8 cellular contexts compared by ENCODE assay signal in genomic region chr16:684067-684794, GRCh38. TPM values are rescaled to one million over a fixed set of nuclear protein-coding genes. Genes with fewer than 3 reads are reported as not detected.
DNase-seq lines count a peak whose midpoint lies in the region; ATAC-seq, FAIRE-seq and TF ChIP-seq lines count a peak whose summit lies in the region.

TSS of gene JMJD8 (minus strand) at chr16:684334. CDS start at chr16:684319, 15 bp downstream.

- peak; percentile 66 for ATAC-seq in HG02763 (IDR thresholded peaks at IDR 0.05; ENCODE audit: unreplicated experiment)

- H3K4me1 ChIP-seq in tibial nerve, result peaks cover 0 to 74% (median 42%) of the 10 kb centered on the region in 4 donors

- H3K4me3 ChIP-seq in tibial nerve, result peak within 1 kb of the TSS; percentile 56 to 84 (median 72)

- peak; percentile 85 for TF ChIP-seq EP300 in tibial nerve (IDR thresholded peaks at IDR 0.05)

- no peak within 1 kb of the TSS for H3K27ac ChIP-seq in adipose tissue (ENCODE audit: low read depth, low read length)
- H3K27ac ChIP-seq in tibial nerve, result peak within 1 kb of the TSS; percentile 49 to 84 (median 80)

- no peaks in the 10 kb centered on the region for H3K9me3 ChIP-seq in tibial nerve

- TF ChIP-seq POLR2A in GM12891 (IDR thresholded peaks at IDR 0.05; ENCODE audit: low read depth, low read length) (peak; percentile 88), tibial nerve (IDR thresholded peaks at IDR 0.05) (peak in 1 of 2 donors; percentile 39)

- intact Hi-C loops in cardiac septum (cut with DNase I), result no loop called here

- H3K27me3 ChIP-seq in tibial nerve, result no peaks in the 10 kb centered on the region

- WGBS in adipose tissue, 3 donors, result 1 to 2% (median 2%) methylated on average over 63 to 89 of the region's 91 CpGs
- whole genome bisulfite sequencing in tibial nerve, 2 donors, result 4 to 30% methylated on average over 6 to 73 of the region's 91 CpGs

- peak; percentile 100 for FAIRE-seq in GM12891 (lab: Jason Lieb, UNC)

- peaks cover 0 to 53% (median 15%) of the 10 kb centered on the region in 3 donors for H3K36me3 ChIP-seq in tibial nerve

- peak; percentile 100 for DNase-seq in GM12891 (ENCODE audit: insufficient read length, low spot score)
- peak; percentile 98 for DNase-seq in NCI-H146 (lab: John Stamatoyannopoulos, UW)
- peak; percentile 92 to 97 (median 96) for DNase-seq in T-helper 1 cell
- DNase-seq in cardiac septum (ENCODE audit: low spot score), result peak; percentile 99
- DNase-seq in pons (ENCODE audit: low spot score), result peak; percentile 88
- DNase-seq in tibial nerve (ENCODE audit: low spot score in 2 of 2), result peak; percentile 93 to 95

- TF ChIP-seq CTCF in tibial nerve (IDR thresholded peaks at IDR 0.05), result peak in 1 of 5 experiments; percentile 11

TF ChIP-seq in GM12891, 5 proteins besides CTCF, POLR2A, EP300 and RAD21:
- TF ChIP-seq POU2F2 (IDR thresholded peaks at IDR 0.05; ENCODE audit: low read depth, low read length) (0 out of 2 replicates have a peak, but pooled peaks have one; percentile 33), SPI1 (IDR thresholded peaks at IDR 0.05; ENCODE audit: low read depth, low read length) (no peak), TAF1 (IDR thresholded peaks at IDR 0.05; ENCODE audit: low read depth, low read length) (peak; percentile 86), POLR2AphosphoS5 (IDR thresholded peaks at IDR 0.05; ENCODE audit: low read depth, low read length) (peak; percentile 62; the same call in 1 of the 2 replicates), PAX5 (IDR thresholded peaks at IDR 0.05; ENCODE audit: insufficient read depth, low read length, severe bottlenecking) (peak; percentile 83)

RNA-seq across cellular contexts. Expression of gene JMJD8, which starts in this region (rescaled TPM):
- polyA plus RNA-seq in GM12891 (2012; ENCODE audit: low read depth, missing spikeins), result 20.6 TPM
- polyA plus RNA-seq in adipose tissue, result 10 to 100 TPM; 36.8 to 77.7 (median 44.9) TPM
- 50.5 TPM for total RNA-seq in cardiac septum
- 100 to 1,000 TPM in 2 of 4 donors, 10 to 100 TPM in 2; 83.1 to 119 (median 101) TPM for total RNA-seq in tibial nerve
